20 cellular contexts compared by ENCODE assay signal in genomic region chr6:160358225-160359119, GRCh38. TPM values are rescaled to one million over a fixed set of nuclear protein-coding genes. Genes with fewer than 3 reads are reported as not detected.
DNase-seq lines count a peak whose midpoint lies in the region; ATAC-seq, FAIRE-seq and TF ChIP-seq lines count a peak whose summit lies in the region.
"Had no signal": no experiment of that assay in that cellular context is flagged by ENCODE, and none has a peak within 500 bp of the region (broad histone marks: within the 10 kb centered on the region; RNA-seq: fewer than 3 reads in every experiment).

No MANE protein-coding gene starts in this region.

- H3K4me3 ChIP-seq in H1 (ENCODE audit: extremely low read depth in 1 of 4, insufficient read depth in 2 of 4, low read depth in 3 of 4, low read length in 4 of 4), result no peak overlapping the region
- H3K4me3 ChIP-seq in osteoblast (ENCODE audit: insufficient read depth, low read length), result no peak overlapping the region
- no peak overlapping the region for H3K4me3 ChIP-seq in tibial artery
- no peak overlapping the region for H3K4me3 ChIP-seq in kidney (ENCODE audit: low read length in 2 of 2)
- H3K4me3 ChIP-seq: BLaER1, HAP-1, MG63, PC-9, SJCRH30 had no signal

- TF ChIP-seq RAD21 in H1 (IDR thresholded peaks at IDR 0.05 in 1 of 2, conservative IDR thresholded peaks at IDR 0.05 in 1 of 2; ENCODE audit: low read depth in 2 of 2, low read length in 2 of 2), result no peak

- no peaks in the 10 kb centered on the region for H3K23me2 ChIP-seq in H9 (ENCODE audit: insufficient read length, low read depth, low read length, poor library complexity, severe bottlenecking)
- no peaks in the 10 kb centered on the region for H3K23me2 ChIP-seq in H1 (ENCODE audit: low read depth, low read length)

- no peak overlapping the region for H2BK20ac ChIP-seq in H9 (ENCODE audit: low read depth, low read length, poor library complexity, severe bottlenecking)
- H2BK20ac ChIP-seq in H1 (ENCODE audit: low read length), result no peak overlapping the region

- no peak overlapping the region for H2AFZ ChIP-seq in H9 (ENCODE audit: low read length)
- 0 out of 2 replicates have a peak overlapping the region, but pooled peaks have one; percentile 31 for H2AFZ ChIP-seq in H1 (ENCODE audit: low read length)
- peak overlapping the region; percentile 41 for H2AFZ ChIP-seq in osteoblast (ENCODE audit: low read length)
- H2AFZ ChIP-seq: PC-9 had no signal

- H4K91ac ChIP-seq in H9 (ENCODE audit: insufficient read length, low read depth, low read length), result no peak overlapping the region
- H4K91ac ChIP-seq in H1 (replicated peaks; ENCODE audit: insufficient read length, low read length), result no peak overlapping the region

- H2BK15ac ChIP-seq in H9 (ENCODE audit: low read depth, low read length) (no peak overlapping the region), H1 (ENCODE audit: low read length) (no peak overlapping the region)

- H3K9ac ChIP-seq in H9 (ENCODE audit: extremely low read depth, insufficient read length, low read length), result no peak overlapping the region
- no peak overlapping the region for H3K9ac ChIP-seq in H1 (replicated peaks in 1 of 4; ENCODE audit: extremely low read depth in 1 of 4, low read depth in 3 of 4, low read length in 3 of 4)
- H3K9ac ChIP-seq in kidney (ENCODE audit: low read length in 2 of 2), result no peak overlapping the region
- H3K9ac ChIP-seq: BLaER1 had no signal

- H3K56ac ChIP-seq in H9 (ENCODE audit: insufficient read length, low read depth, low read length) (no peak overlapping the region), H1 (replicated peaks; ENCODE audit: insufficient read length, low read depth, low read length) (no peak overlapping the region)

- TF ChIP-seq CTCF in H9 (conservative IDR thresholded peaks at IDR 0.05) (no peak), H1 (IDR thresholded peaks at IDR 0.05; ENCODE audit: control extremely low read depth in 1 of 3, insufficient read depth in 1 of 3, low read depth in 1 of 3, low read length in 3 of 3) (no peak), osteoblast (IDR thresholded peaks at IDR 0.05; ENCODE audit: extremely low read depth, low read depth, low read length) (no peak), tibial artery (IDR thresholded peaks at IDR 0.05) (no peak), kidney (IDR thresholded peaks at IDR 0.05; ENCODE audit: borderline replicate concordance, extremely low read depth, insufficient read depth) (no peak)

- H4K8ac ChIP-seq in H9 (replicated peaks; ENCODE audit: insufficient read length, low read depth, low read length), result no peak overlapping the region
- H4K8ac ChIP-seq in H1 (ENCODE audit: extremely low read depth, insufficient read depth, low read length), result no peak overlapping the region

- DNase-seq in H9, result no peak
- DNase-seq in H1 (ENCODE audit: low read depth in 1 of 2, low spot score in 2 of 2), result no peak
- DNase-seq in osteoblast (ENCODE audit: insufficient read length, low spot score, missing footprints), result no peak
- no peak for DNase-seq in tibial artery
- DNase-seq in amygdala (lab: John Stamatoyannopoulos, UW), result no peak
- DNase-seq in kidney, result no peak
- DNase-seq: Calu3; CD4-positive, alpha-beta memory T cell; MG63; NCI-H1092; NCI-H1694; NCI-H2081 treated with DMSO at 0.1 percent for 48 hours; NCI-H510A; NCI-H774; PC-9; SJCRH30 had no signal

- H3K79me1 ChIP-seq in H9 (ENCODE audit: insufficient read depth, low read depth, low read length, poor library complexity, severe bottlenecking) (no peaks in the 10 kb centered on the region), H1 (ENCODE audit: low read depth, low read length) (no peaks in the 10 kb centered on the region; the same call in 1 of the 2 replicates)

- H3K36me3 ChIP-seq in H1 (ENCODE audit: control insufficient read depth in 2 of 4, insufficient read depth in 4 of 4, low read length in 3 of 4), result no peaks in the 10 kb centered on the region
- no peaks in the 10 kb centered on the region for H3K36me3 ChIP-seq in osteoblast (ENCODE audit: insufficient read depth, low read length)
- H3K36me3 ChIP-seq in tibial artery, result no peaks in the 10 kb centered on the region
- H3K36me3 ChIP-seq in kidney (ENCODE audit: control insufficient read depth in 1 of 2, insufficient read depth in 2 of 2, low read length in 2 of 2), result no peaks in the 10 kb centered on the region
- H3K36me3 ChIP-seq: BLaER1, HAP-1, MG63, SJCRH30 had no signal

- ATAC-seq in GM18873 (IDR thresholded peaks at IDR 0.05; ENCODE audit: low FRiP score, unreplicated experiment), result no peak

- no peak for TF ChIP-seq POLR2A in H1 (IDR thresholded peaks at IDR 0.05; ENCODE audit: control extremely low read depth in 1 of 2, low read depth in 2 of 2, low read length in 2 of 2)

- TF ChIP-seq EP300 in H1 (IDR thresholded peaks at IDR 0.05; ENCODE audit: borderline replicate concordance in 1 of 2, low read depth in 2 of 2, low read length in 2 of 2), result no peak

- H4K5ac ChIP-seq in H9 (ENCODE audit: insufficient read length, low read depth, low read length) (no peak overlapping the region), H1 (ENCODE audit: insufficient read length, low read depth, low read length) (no peak overlapping the region)

- CTCF ChIA-PET in H1 (lab: Charles Lee; ENCODE audit: partially characterized antibody), result interaction anchor here (1.3 to 1.7 kb wide), 3 partner anchors 10 to 137 kb away, joined by 4 read pairs; no protein-coding TSS in a partner anchor

- POLR2A ChIA-PET in H1 (lab: Charles Lee; ENCODE audit: partially characterized antibody), result no interaction called here

- H3K79me2 ChIP-seq in H9 (ENCODE audit: insufficient read depth, low read length) (no peaks in the 10 kb centered on the region), H1 (ENCODE audit: control insufficient read depth in 1 of 2, insufficient read depth in 2 of 2, low read length in 2 of 2) (no peaks in the 10 kb centered on the region), osteoblast (ENCODE audit: insufficient read depth, low read length) (no peaks in the 10 kb centered on the region)

- H3K4me1 Mint-ChIP-seq in H9, result peaks cover 6% of the 10 kb centered on the region in 2 experiments
- H3K4me1 Mint-ChIP-seq: CD4-positive, alpha-beta memory T cell had no signal

- no peak overlapping the region for H3K4me3 Mint-ChIP-seq in H9
- H3K4me3 Mint-ChIP-seq: CD4-positive, alpha-beta memory T cell had no signal

- H3K27me3 Mint-ChIP-seq in H9 (ENCODE audit: low read depth), result no peaks in the 10 kb centered on the region; the same call in 1 of the 2 replicates

- H3K9me3 Mint-ChIP-seq in H9, result no peaks in the 10 kb centered on the region
- H3K9me3 Mint-ChIP-seq: CD4-positive, alpha-beta memory T cell had no signal

- H3K23ac ChIP-seq in H9 (ENCODE audit: insufficient read length, low read depth, low read length), result no peak overlapping the region
- H3K23ac ChIP-seq in H1 (ENCODE audit: insufficient read length), result no peak overlapping the region

- H3K14ac ChIP-seq in H9 (ENCODE audit: insufficient read depth, low read length) (no peak overlapping the region; the same call in 1 of the 2 replicates), H1 (ENCODE audit: insufficient read length) (no peak overlapping the region)

- H3T11ph ChIP-seq in H9 (ENCODE audit: low read length), result no peak overlapping the region

- H2BK12ac ChIP-seq in H9 (ENCODE audit: insufficient read length, low read depth, low read length) (no peak overlapping the region), H1 (ENCODE audit: low read depth, low read length) (no peak overlapping the region)

- H3K27me3 ChIP-seq in H9 (ENCODE audit: insufficient read depth, low read length) (no peaks in the 10 kb centered on the region), H1 (replicated peaks in 1 of 4; ENCODE audit: control insufficient read depth in 3 of 4, extremely low read depth in 1 of 4, insufficient read depth in 3 of 4, low read length in 3 of 4) (no peaks in the 10 kb centered on the region), osteoblast (ENCODE audit: insufficient read depth, low read length) (no peaks in the 10 kb centered on the region), tibial artery (no peaks in the 10 kb centered on the region)
- H3K27me3 ChIP-seq: BLaER1, MG63 had no signal

- H3K4ac ChIP-seq in H9 (ENCODE audit: low read depth, low read length) (no peak overlapping the region), H1 (replicated peaks; ENCODE audit: insufficient read length, low read depth, low read length) (no peak overlapping the region)

- H2BK120ac ChIP-seq in H9 (ENCODE audit: low read depth, low read length, poor library complexity, severe bottlenecking), result no peak overlapping the region
- no peak overlapping the region for H2BK120ac ChIP-seq in H1 (replicated peaks; ENCODE audit: low read depth, low read length)

- H2AK5ac ChIP-seq in H9 (ENCODE audit: insufficient read length, low read length) (no peak overlapping the region), H1 (ENCODE audit: low read depth, low read length) (no peak overlapping the region)

- H3K27ac Mint-ChIP-seq in H9, result no peak overlapping the region; a peak in 1 of 7 replicates
- H3K27ac Mint-ChIP-seq: CD4-positive, alpha-beta memory T cell had no signal

- FAIRE-seq in H1 (lab: Jason Lieb, UNC), result no peak
- FAIRE-seq in kidney (lab: Jason Lieb, UNC), result no peak

- no peaks in the 10 kb centered on the region for H3K36me3 Mint-ChIP-seq in H9 (ENCODE audit: insufficient read depth in 1 of 3, low read depth in 3 of 3)
- H3K36me3 Mint-ChIP-seq: CD4-positive, alpha-beta memory T cell had no signal

- no CpG with 5 or more reads among the region's 9 CpGs for WGBS in H9 (ENCODE audit: extremely low coverage, insufficient read length, low lambda C conversion rate)
- WGBS in H1 (ENCODE audit: extremely low coverage in 1 of 2, insufficient coverage in 1 of 2, insufficient read length in 1 of 2, insufficient replicate concordance in 2 of 2, low coverage in 1 of 2, low lambda C conversion rate in 2 of 2, missing lambda C conversion rate in 1 of 2), 2 experiments, result 92% methylated on average over 9 of the region's 9 CpGs; no CpG with 5 or more reads in 1 of the 2 experiments

- H2BK5ac ChIP-seq in H9 (ENCODE audit: insufficient read length, low read length) (no peak overlapping the region), H1 (ENCODE audit: low read depth, low read length) (no peak overlapping the region)

- H4K20me1 ChIP-seq in H9 (ENCODE audit: control insufficient read depth, insufficient read depth, insufficient read length) (no peaks in the 10 kb centered on the region), H1 (replicated peaks in 1 of 2; ENCODE audit: control insufficient read depth in 1 of 2, insufficient read depth in 2 of 2, low read length in 2 of 2) (no peaks in the 10 kb centered on the region), osteoblast (ENCODE audit: insufficient read depth, low read length) (no peaks in the 10 kb centered on the region)
- H4K20me1 ChIP-seq: BLaER1 had no signal

- intact Hi-C loops in tibial artery (cut with DNase I; ENCODE audit: low total_unique reads), result loop anchor here (5.0 kb wide), 1 partner anchor 34 kb away; no protein-coding TSS in a partner anchor
- intact Hi-C loops in kidney (cut with DNase I), result no loop called here

- H3K4me1 ChIP-seq in H9 (ENCODE audit: insufficient read depth, low read length) (peaks cover 2% of the 10 kb centered on the region; the same call in 1 of the 2 replicates), H1 (replicated peaks in 1 of 4; ENCODE audit: control insufficient read depth in 3 of 4, insufficient read depth in 4 of 4, low read length in 3 of 4) (peaks cover 0 to 4% (median 1%) of the 10 kb centered on the region in 4 experiments; a peak in 2 of 7 replicates), osteoblast (ENCODE audit: insufficient read depth, low read length) (no peaks in the 10 kb centered on the region), tibial artery (peaks cover 0 to 92% (median 36%) of the 10 kb centered on the region in 4 donors), kidney (ENCODE audit: control insufficient read depth in 1 of 2, insufficient read depth in 1 of 2, low read depth in 1 of 2, low read length in 2 of 2) (no peaks in the 10 kb centered on the region)
- H3K4me1 ChIP-seq: BLaER1, HAP-1, SJCRH30 had no signal

- H3K27ac ChIP-seq in H9 (ENCODE audit: insufficient read length, low read depth, low read length) (no peak overlapping the region), H1 (ENCODE audit: low read depth, low read length) (no peak overlapping the region), osteoblast (ENCODE audit: low read depth, low read length) (no peak overlapping the region), tibial artery (peak overlapping the region; percentile 68 to 87), kidney (ENCODE audit: low read depth in 2 of 2, low read length in 2 of 2) (no peak overlapping the region)
- H3K27ac ChIP-seq: BLaER1, PC-9, SJCRH30 had no signal

- H3K4me2 ChIP-seq in H9 (ENCODE audit: insufficient read depth, insufficient read length, low read length) (no peak overlapping the region), H1 (ENCODE audit: insufficient read depth in 1 of 2, low read depth in 2 of 2, low read length in 2 of 2) (no peak overlapping the region), osteoblast (ENCODE audit: insufficient read depth, low read length) (no peak overlapping the region)
- H3K4me2 ChIP-seq: BLaER1, PC-9 had no signal

- no peaks in the 10 kb centered on the region for H3K9me3 ChIP-seq in H9 (ENCODE audit: control insufficient read depth, low read depth, low read length)
- no peaks in the 10 kb centered on the region for H3K9me3 ChIP-seq in H1 (ENCODE audit: insufficient read depth in 2 of 2, low read depth in 1 of 2, low read length in 1 of 2)
- no peaks in the 10 kb centered on the region for H3K9me3 ChIP-seq in osteoblast (ENCODE audit: low read depth, low read length)
- no peaks in the 10 kb centered on the region for H3K9me3 ChIP-seq in tibial artery
- no peaks in the 10 kb centered on the region for H3K9me3 ChIP-seq in kidney (ENCODE audit: control insufficient read depth in 1 of 2, low read length in 2 of 2)
- H3K9me3 ChIP-seq: BLaER1, HAP-1, MG63, SJCRH30 had no signal

- peak overlapping the region; percentile 42 for H3K18ac ChIP-seq in H9 (ENCODE audit: insufficient read length, low read depth, low read length)
- H3K18ac ChIP-seq in H1 (ENCODE audit: extremely low read depth, low read length), result no peak overlapping the region

RNA-seq across cellular contexts. Expression of gene SLC22A3, which starts 10.3 kb away (rescaled TPM):
- 2.7 and 2.8 TPM in 2 replicates for total RNA-seq in H9 (2021)
- total RNA-seq in H1 (2021; fragmentation: NEBNext Ultra II Directional; extraction: Animal tissue kit (Norgen Biotek cat#: 25700)), result 2.7 and 2.9 TPM in 2 replicates
- 0.77 and 1.0 TPM in 2 replicates for polyA plus RNA-seq in H1 (2011; rRNA removed)
- 1.2 TPM for polyA plus RNA-seq in H1 (2011; cell fraction: cytosol; rRNA removed)
- polyA plus RNA-seq in H1 (2011; cell fraction: nucleus; rRNA removed), result 2.1 TPM
- 0.92 to 2.1 TPM (median 1.2 TPM) in 4 replicates for polyA plus RNA-seq in H1 (2012, experiment 1 of 2)
- polyA plus RNA-seq in H1 (2012, experiment 2 of 2), result 0.28 TPM
- polyA plus RNA-seq in H1 (2013, experiment 1 of 2), result 1.2 TPM
- polyA plus RNA-seq in H1 (2013, experiment 2 of 2), result 1.6 TPM
- polyA minus RNA-seq in H1 (2011; rRNA and poly(A)+ RNA removed), result 3.2 and 3.9 TPM in 2 replicates
- 2.3 TPM for polyA minus RNA-seq in H1 (2011; cell fraction: cytosol; rRNA and poly(A)+ RNA removed)
- 2.3 TPM for polyA minus RNA-seq in H1 (2011; cell fraction: nucleus; rRNA and poly(A)+ RNA removed)
- total RNA-seq in osteoblast, result 18.9 and 22.1 TPM in 2 replicates
- 6.4 TPM for total RNA-seq in kidney
- 7.4 TPM for polyA plus RNA-seq in kidney (ENCODE audit: insufficient read depth, low read depth, low replicate concordance)
- total RNA-seq: A673; CD4-positive, alpha-beta memory T cell; PC-9; SJCRH30 had no signal

Comparison
In these comparisons a context has a peak if more than half of its experiments do, and no peak if none do; other contexts are left out.
1. H3K27ac ChIP-seq: peak in tibial artery (2 of 2); none in H9 (single experiment), H1 (single experiment), osteoblast (single experiment) and kidney (0 of 2).